ENCODE assay signal across 21 cellular contexts in the genomic region with DNA sequence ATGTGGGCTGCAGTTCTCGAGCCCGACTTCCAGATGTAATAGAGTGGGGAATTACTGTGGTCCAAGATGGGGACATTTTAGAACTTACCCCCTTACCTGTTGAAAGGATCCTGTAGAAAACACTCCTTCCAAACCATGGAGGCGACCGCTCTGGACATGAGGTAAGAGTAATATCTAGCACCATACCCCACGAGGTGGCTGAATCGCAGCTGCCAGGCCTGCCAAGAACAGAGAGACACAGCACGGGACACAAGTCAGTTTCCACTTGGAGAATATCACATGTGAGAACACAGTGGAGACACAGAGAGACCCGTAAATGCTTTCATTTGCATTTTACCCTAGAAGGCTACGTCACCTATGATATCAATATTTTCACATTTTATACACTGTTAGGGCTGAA.
"Had no signal": no experiment of that assay in that cellular context is flagged by ENCODE, and none has a peak within 500 bp of the region (broad histone marks: within the 10 kb centered on the region; RNA-seq: fewer than 3 reads in every experiment).

No MANE protein-coding gene starts in this region.

- DNase-seq: Karpas-422, KG1, MG63, NCI-H1092, NCI-H1436, NCI-H187, NCI-H2029, NCI-H2081 treated with DMSO at 0.1 percent for 48 hours, NCI-H2171, NCI-H226, NCI-H446, NCI-H510A, NCI-H524 treated with DMSO at 0.1 percent for 48 hours, NCI-H69, NCI-H774, PC-3, SIG-M5 had no signal

- H3K9me3 ChIP-seq: MG63, SJSA1 had no signal

- H3K27ac ChIP-seq: RWPE1, SJSA1, SK-N-MC had no signal

- H3K27me3 ChIP-seq: MG63, SJSA1 had no signal

- ATAC-seq: Panc1, PC-3 had no signal

- H3K4me1 ChIP-seq: SJSA1 had no signal

- H3K36me3 ChIP-seq: MG63, SJSA1 had no signal

- H3K4me3 ChIP-seq: MG63, SJSA1, SK-N-MC had no signal
